18 cellular contexts compared by ENCODE assay signal in genomic region chr20:24808616-24809015, GRCh38.
A peak's percentile ranks its signal among the peaks of the same experiment; 100 is the strongest.
DNase-seq lines count a peak whose midpoint lies in the region; ATAC-seq and TF ChIP-seq lines count a peak whose summit lies in the region.
"Had no signal": no experiment of that assay in that cellular context is flagged by ENCODE, and none has a peak within 500 bp of the region (broad histone marks: within the 10 kb centered on the region; RNA-seq: fewer than 3 reads in every experiment).

No MANE protein-coding gene starts in this region.

- 79 to 85% (median 80%) methylated on average over 10 of the region's 10 CpGs for WGBS in spleen, 5 donors

- H3K4me3 Mint-ChIP-seq in activated naive CD8-positive, alpha-beta T cell = peak overlapping the region; percentile 10
- H3K4me3 Mint-ChIP-seq in activated naive CD8-positive, alpha-beta T cell treated with anti-CD3 and anti-CD28 coated beads for 36 hours = no peak overlapping the region
- H3K4me3 Mint-ChIP-seq: H9 had no signal

- no peaks in the 10 kb centered on the region for H3K36me3 Mint-ChIP-seq in activated naive CD8-positive, alpha-beta T cell
- no peaks in the 10 kb centered on the region for H3K36me3 Mint-ChIP-seq in activated naive CD8-positive, alpha-beta T cell treated with anti-CD3 and anti-CD28 coated beads for 36 hours

- TF ChIP-seq POLR2A in spleen (IDR thresholded peaks at IDR 0.05) = no peak

- no peak for DNase-seq in activated naive CD8-positive, alpha-beta T cell treated with anti-CD3 and anti-CD28 coated beads for 36 hours
- peak; percentile 45 for DNase-seq in Jurkat, Clone E6-1 (ENCODE audit: low read depth, low spot score)
- DNase-seq in lower lobe of right lung = peak; percentile 30
- peak; percentile 61 for DNase-seq in spleen
- DNase-seq in HuH-7.5 (ENCODE audit: low spot score) = no peak
- DNase-seq: 8988T; DMS79 treated with DMSO at 0.1 percent for 48 hours; H9; NCI-H1105; NCI-H748 treated with DMSO at 0.1 percent for 48 hours; NK-92 treated with Interleukin-12 subunit alpha and Interleukin-12 subunit beta, amount 100 ng/mL, for 24 hours; SHP77 had no signal

- no peak for TF ChIP-seq CTCF in lower lobe of right lung (IDR thresholded peaks at IDR 0.05)
- TF ChIP-seq CTCF in spleen (IDR thresholded peaks at IDR 0.05 in 8 of 11, conservative IDR thresholded peaks at IDR 0.05 in 3 of 11) = no peak

- no peak overlapping the region; the same call in 1 of the 2 replicates for H3K4me3 ChIP-seq in Jurkat, Clone E6-1 (ENCODE audit: low read length)
- H3K4me3 ChIP-seq in lower lobe of right lung = no peak overlapping the region
- H3K4me3 ChIP-seq in spleen = no peak overlapping the region
- H3K4me3 ChIP-seq: K562, SK-N-MC had no signal

- no peaks in the 10 kb centered on the region for H3K27me3 Mint-ChIP-seq in activated naive CD8-positive, alpha-beta T cell
- H3K27me3 Mint-ChIP-seq in activated naive CD8-positive, alpha-beta T cell treated with anti-CD3 and anti-CD28 coated beads for 36 hours = peaks cover 6% of the 10 kb centered on the region

- H3K9me3 Mint-ChIP-seq in activated naive CD8-positive, alpha-beta T cell (ENCODE audit: low read depth) = no peaks in the 10 kb centered on the region
- H3K9me3 Mint-ChIP-seq in activated naive CD8-positive, alpha-beta T cell treated with anti-CD3 and anti-CD28 coated beads for 36 hours = no peaks in the 10 kb centered on the region

- no peaks in the 10 kb centered on the region for H3K36me3 ChIP-seq in lower lobe of right lung
- no peaks in the 10 kb centered on the region for H3K36me3 ChIP-seq in spleen

- ATAC-seq in lower lobe of right lung (no peak), GM19328 (IDR thresholded peaks at IDR 0.05; ENCODE audit: unreplicated experiment) (no peak), HG03280 (IDR thresholded peaks at IDR 0.05; ENCODE audit: unreplicated experiment) (no peak)
- ATAC-seq: K562 had no signal

- H3K27ac Mint-ChIP-seq in activated naive CD8-positive, alpha-beta T cell = peak overlapping the region; percentile 66
- no peak overlapping the region for H3K27ac Mint-ChIP-seq in activated naive CD8-positive, alpha-beta T cell treated with anti-CD3 and anti-CD28 coated beads for 36 hours
- H3K27ac Mint-ChIP-seq: H9 had no signal

- intact Hi-C loops in lower lobe of right lung (cut with DNase I) (no loop called here), spleen (cut with DNase I; ENCODE audit: low total_unique reads) (no loop called here)

- H3K4me1 Mint-ChIP-seq in activated naive CD8-positive, alpha-beta T cell (ENCODE audit: low read depth) = peaks cover 7% of the 10 kb centered on the region
- H3K4me1 Mint-ChIP-seq in activated naive CD8-positive, alpha-beta T cell treated with anti-CD3 and anti-CD28 coated beads for 36 hours = peaks cover 8% of the 10 kb centered on the region
- H3K4me1 Mint-ChIP-seq: H9 had no signal

- H3K4me1 ChIP-seq in lower lobe of right lung (no peaks in the 10 kb centered on the region), spleen (no peaks in the 10 kb centered on the region)

- H3K27me3 ChIP-seq in lower lobe of right lung (ENCODE audit: low read depth) (no peaks in the 10 kb centered on the region), spleen (replicated peaks in 1 of 7) (peaks cover 0 to 7% (median 0%) of the 10 kb centered on the region in 7 donors)

- H3K9me3 ChIP-seq in lower lobe of right lung = no peaks in the 10 kb centered on the region
- H3K9me3 ChIP-seq in spleen = no peaks in the 10 kb centered on the region

- no peak overlapping the region for H3K27ac ChIP-seq in lower lobe of right lung
- no peak overlapping the region for H3K27ac ChIP-seq in spleen
- H3K27ac ChIP-seq: HL-60, SK-N-MC had no signal

Comparison
In these comparisons a context has a peak if more than half of its experiments do, and no peak if none do; other contexts are left out.
1. DNase-seq: peak in Jurkat, Clone E6-1 (single experiment), lower lobe of right lung (single experiment) and spleen (single experiment); none in activated naive CD8-positive, alpha-beta T cell treated with anti-CD3 and anti-CD28 coated beads for 36 hours (single experiment) and HuH-7.5 (single experiment).